1 cellular context compared by ENCODE assay signal in genomic region chr13:45340422-45341033, GRCh38.
TF ChIP-seq lines count a peak whose summit lies in the region.

No MANE protein-coding gene starts in this region.

TF ChIP-seq in HepG2, 621 proteins besides CTCF, POLR2A, EP300 and RAD21 (continued from another document and continues in another):
- TF ChIP-seq ZNF281 (CRISPR knock-in tag; IDR thresholded peaks at IDR 0.05; ENCODE audit: borderline replicate concordance), result peak; percentile 24; the same call in 1 of the 2 replicates
- TF ChIP-seq ZNF205 (CRISPR knock-in tag; IDR thresholded peaks at IDR 0.05), result no peak; the same call in 1 of the 2 replicates
- TF ChIP-seq MYNN (CRISPR knock-in tag; IDR thresholded peaks at IDR 0.05; ENCODE audit: low read depth), result no peak
- no peak for TF ChIP-seq ZNF234 (CRISPR knock-in tag; conservative IDR thresholded peaks at IDR 0.05)
- TF ChIP-seq NCOR1 (IDR thresholded peaks at IDR 0.05; ENCODE audit: borderline replicate concordance, low read length), result peak; percentile 69; the same call in 1 of the 2 replicates
- TF ChIP-seq HMGXB3 (CRISPR knock-in tag; IDR thresholded peaks at IDR 0.05; ENCODE audit: borderline replicate concordance), result no peak
- no peak for TF ChIP-seq ZNF747 (CRISPR knock-in tag; IDR thresholded peaks at IDR 0.05; ENCODE audit: borderline replicate concordance)
- no peak for TF ChIP-seq KLF11 (CRISPR knock-in tag; IDR thresholded peaks at IDR 0.05)
- TF ChIP-seq ZNF629 (CRISPR knock-in tag; conservative IDR thresholded peaks at IDR 0.05), result 0 out of 2 replicates have a peak, but pooled peaks have one; percentile 0
- peak; percentile 98 for TF ChIP-seq CEBPB (IDR thresholded peaks at IDR 0.05; ENCODE audit: borderline replicate concordance, low read depth, low read length)
- TF ChIP-seq POGZ (CRISPR knock-in tag; IDR thresholded peaks at IDR 0.05), result no peak
- TF ChIP-seq IRF2 (CRISPR knock-in tag; IDR thresholded peaks at IDR 0.05), result no peak
- TF ChIP-seq TMF1 (CRISPR knock-in tag; IDR thresholded peaks at IDR 0.05; ENCODE audit: low read depth), result 0 out of 2 replicates have a peak, but pooled peaks have one; percentile 21
- no peak for TF ChIP-seq GTF3A (CRISPR knock-in tag; conservative IDR thresholded peaks at IDR 0.05)
- peak; percentile 73; the same call in 1 of the 2 replicates for TF ChIP-seq SIN3A (IDR thresholded peaks at IDR 0.05; ENCODE audit: borderline replicate concordance, low read depth, low read length)
- no peak; the same call in 1 of the 2 replicates for TF ChIP-seq ZNF616 (CRISPR knock-in tag; IDR thresholded peaks at IDR 0.05; ENCODE audit: low read depth)
- peak; percentile 58 for TF ChIP-seq SKI (IDR thresholded peaks at IDR 0.05; ENCODE audit: partially characterized antibody)
- TF ChIP-seq ZNF781 (CRISPR knock-in tag; IDR thresholded peaks at IDR 0.05; ENCODE audit: borderline replicate concordance, not compliant biosample characterization), result no peak
- no peak for TF ChIP-seq LBX2 (CRISPR knock-in tag; IDR thresholded peaks at IDR 0.05; ENCODE audit: borderline replicate concordance)
- no peak for TF ChIP-seq ZNF44 (CRISPR knock-in tag; IDR thresholded peaks at IDR 0.05)
- TF ChIP-seq ZMYM2 (CRISPR knock-in tag; IDR thresholded peaks at IDR 0.05), result no peak
- TF ChIP-seq TGIF2 (CRISPR knock-in tag; IDR thresholded peaks at IDR 0.05), result no peak
- no peak for TF ChIP-seq ZXDC (CRISPR knock-in tag; IDR thresholded peaks at IDR 0.05)
- TF ChIP-seq ZNF383 (CRISPR knock-in tag; IDR thresholded peaks at IDR 0.05; ENCODE audit: borderline replicate concordance), result no peak
- TF ChIP-seq E2F5 (CRISPR knock-in tag; conservative IDR thresholded peaks at IDR 0.05), result no peak
- TF ChIP-seq KDM3A (CRISPR knock-in tag; IDR thresholded peaks at IDR 0.05; ENCODE audit: low read depth), result peak; percentile 29; the same call in 1 of the 2 replicates
- no peak for TF ChIP-seq ATF6 (CRISPR knock-in tag; conservative IDR thresholded peaks at IDR 0.05)
- TF ChIP-seq RXRB (CRISPR knock-in tag; IDR thresholded peaks at IDR 0.05; ENCODE audit: borderline replicate concordance), result peak; percentile 21
- no peak for TF ChIP-seq FLYWCH1 (CRISPR knock-in tag; IDR thresholded peaks at IDR 0.05)
- TF ChIP-seq ATM (IDR thresholded peaks at IDR 0.05; ENCODE audit: borderline replicate concordance), result no peak
- no peak for TF ChIP-seq ZNF24 (IDR thresholded peaks at IDR 0.05)
- TF ChIP-seq HDAC6 (IDR thresholded peaks at IDR 0.05; ENCODE audit: low read depth, low read length), result no peak
- TF ChIP-seq BRD4 (CRISPR knock-in tag; IDR thresholded peaks at IDR 0.05), result no peak
- TF ChIP-seq ZNF329 (CRISPR knock-in tag; IDR thresholded peaks at IDR 0.05; ENCODE audit: low read depth), result no peak
- TF ChIP-seq ZNF597 (CRISPR knock-in tag; IDR thresholded peaks at IDR 0.05), result no peak
- TF ChIP-seq GABPA (IDR thresholded peaks at IDR 0.05; ENCODE audit: low read depth, low read length), result peak; percentile 19; the same call in 1 of the 2 replicates
- peak; percentile 57 for TF ChIP-seq GABPA (CRISPR knock-in tag; IDR thresholded peaks at IDR 0.05; ENCODE audit: low read depth)
- no peak for TF ChIP-seq GATA4 (IDR thresholded peaks at IDR 0.05; ENCODE audit: borderline replicate concordance, low read depth)
- no peak for TF ChIP-seq SETDB1 (CRISPR knock-in tag; IDR thresholded peaks at IDR 0.05; ENCODE audit: borderline replicate concordance)
- no peak for TF ChIP-seq ZBTB10 (CRISPR knock-in tag; IDR thresholded peaks at IDR 0.05; ENCODE audit: borderline replicate concordance)
- TF ChIP-seq WIZ (CRISPR knock-in tag; IDR thresholded peaks at IDR 0.05), result no peak; the same call in 1 of the 2 replicates
- TF ChIP-seq PPARG (CRISPR knock-in tag; conservative IDR thresholded peaks at IDR 0.05), result 0 out of 2 replicates have a peak, but pooled peaks have one; percentile 27
- TF ChIP-seq ZNF670 (CRISPR knock-in tag; IDR thresholded peaks at IDR 0.05; ENCODE audit: borderline replicate concordance), result no peak
- TF ChIP-seq RNF219 (CRISPR knock-in tag; IDR thresholded peaks at IDR 0.05), result no peak
